Comparison of ENCODE assay signal across 18 cellular contexts in the genomic region with DNA sequence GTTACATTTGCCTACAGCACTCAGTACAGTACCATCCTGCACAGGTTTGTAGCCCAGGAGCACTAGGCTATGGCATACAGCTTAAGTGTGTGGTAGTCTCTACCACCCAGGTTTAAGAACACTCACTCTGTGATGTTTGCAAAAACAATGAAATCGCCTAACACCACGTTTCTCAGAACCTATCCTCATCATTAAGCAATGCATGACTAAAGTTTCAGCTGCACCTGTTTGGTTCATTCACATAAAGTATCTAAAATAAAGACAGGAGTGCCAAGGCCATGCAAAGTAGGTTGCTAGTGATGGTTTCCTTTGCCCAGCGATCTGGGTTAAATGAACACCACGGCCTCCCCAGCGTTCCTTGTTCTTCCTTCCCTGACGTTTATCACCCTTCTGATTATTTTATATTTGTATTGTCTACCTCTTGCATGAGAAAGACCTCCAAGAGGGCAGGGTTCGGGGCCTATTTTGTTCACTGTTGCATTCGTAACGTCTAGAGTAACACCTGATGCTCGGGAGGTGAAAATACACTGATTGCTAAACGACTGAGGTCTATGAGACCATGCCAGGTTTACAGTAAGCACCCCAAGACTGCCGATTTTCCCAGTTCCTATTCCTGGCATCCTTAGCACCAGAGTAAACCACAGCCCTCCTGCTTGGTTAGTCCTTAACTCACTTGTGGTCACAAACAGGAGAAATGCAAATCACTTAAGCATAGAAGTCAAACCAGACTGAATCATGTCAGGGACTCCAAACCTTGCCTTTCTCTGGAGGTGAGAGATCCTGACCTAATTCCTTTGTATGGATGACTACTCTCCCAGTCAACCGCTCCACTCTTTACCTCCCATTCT.
DNase-seq lines count a peak whose midpoint lies in the region; ATAC-seq and TF ChIP-seq lines count a peak whose summit lies in the region.
"Had no signal": no experiment of that assay in that cellular context is flagged by ENCODE, and none has a peak within 500 bp of the region (broad histone marks: within the 10 kb centered on the region; RNA-seq: fewer than 3 reads in every experiment).

No MANE protein-coding gene starts in this region.

- no peaks in the 10 kb centered on the region for H3K36me3 ChIP-seq in KMS-11 (ENCODE audit: insufficient read depth)
- no peaks in the 10 kb centered on the region for H3K36me3 ChIP-seq in naive thymus-derived CD4-positive, alpha-beta T cell (ENCODE audit: control insufficient read depth in 2 of 3, insufficient read depth in 3 of 3, low read length in 3 of 3)
- H3K36me3 ChIP-seq: gastrocnemius medialis, upper lobe of right lung had no signal

- DNase-seq in Daoy (ENCODE audit: low read depth): peak; percentile 27
- peak; percentile 38 for DNase-seq in germinal center (ENCODE audit: low spot score)
- DNase-seq in dedifferentiated amniotic fluid mesenchymal stem cell (ENCODE audit: extremely low spot score): no peak
- DNase-seq in NCI-H1048 (lab: John Stamatoyannopoulos, UW): no peak
- no peak for DNase-seq in naive thymus-derived CD4-positive, alpha-beta T cell
- no peak for DNase-seq in substantia nigra (lab: John Stamatoyannopoulos, UW)
- DNase-seq: anterior cingulate cortex; CD8-positive, alpha-beta memory T cell; gastrocnemius medialis; naive thymus-derived CD8-positive, alpha-beta T cell; NCI-H1930; NCI-H510A; OCI-M1; stimulated activated naive CD8-positive, alpha-beta T cell treated with anti-CD3 and anti-CD28 coated beads, Interleukin-15, Interleukin-2, amounts not matched to agents 100 U/mL and 50 U/mL, for 24 hours; upper lobe of right lung had no signal

- peaks cover 0 to 4% (median 0%) of the 10 kb centered on the region in 11 donors for H3K9me3 Mint-ChIP-seq in naive thymus-derived CD4-positive, alpha-beta T cell
- H3K9me3 Mint-ChIP-seq: CD8-positive, alpha-beta memory T cell; naive thymus-derived CD8-positive, alpha-beta T cell had no signal

- H3K79me2 ChIP-seq in KMS-11 (ENCODE audit: insufficient read depth, low read depth): peaks cover 45% of the 10 kb centered on the region

- peak overlapping the region; percentile 90 for H3K9ac ChIP-seq in KMS-11

- no peaks in the 10 kb centered on the region for H4K20me1 ChIP-seq in KMS-11 (ENCODE audit: insufficient read depth)

- no peak overlapping the region for H3K27ac Mint-ChIP-seq in naive thymus-derived CD4-positive, alpha-beta T cell
- H3K27ac Mint-ChIP-seq: CD8-positive, alpha-beta memory T cell had no signal

- POLR2A ChIA-PET in naive thymus-derived CD4-positive, alpha-beta T cell (lab: Charles Lee): interaction anchor here (0.6 kb wide), 1 partner anchor 90 kb away, joined by 4 read pairs; no protein-coding TSS in a partner anchor

- ATAC-seq in naive thymus-derived CD4-positive, alpha-beta T cell: no peak
- ATAC-seq: activated CD4-positive, CD25-positive, alpha-beta regulatory T cell treated with anti-CD3 and anti-CD28 coated beads, Interleukin-2, amount 50 U/mL, for 24 hours; gastrocnemius medialis; naive thymus-derived CD8-positive, alpha-beta T cell; stimulated activated naive CD8-positive, alpha-beta T cell treated with anti-CD3 and anti-CD28 coated beads, Interleukin-15, Interleukin-2, amounts not matched to agents 100 U/mL and 50 U/mL, for 24 hours; upper lobe of right lung had no signal

- peaks cover 0 to 14% (median 0%) of the 10 kb centered on the region in 5 donors for H3K36me3 Mint-ChIP-seq in naive thymus-derived CD4-positive, alpha-beta T cell
- H3K36me3 Mint-ChIP-seq: naive thymus-derived CD8-positive, alpha-beta T cell had no signal

- peak; percentile 1 for TF ChIP-seq POLR2A in GM19099 (IDR thresholded peaks at IDR 0.05; ENCODE audit: extremely low read depth, insufficient read length, low read depth)

- H3K27me3 Mint-ChIP-seq in naive thymus-derived CD4-positive, alpha-beta T cell: peaks cover 5 to 25% (median 7%) of the 10 kb centered on the region in 5 donors

- CTCF ChIA-PET in naive thymus-derived CD4-positive, alpha-beta T cell (lab: Charles Lee): interaction anchor here (0.7 to 1.8 kb wide), 2 partner anchors 55 to 425 kb away, joined by 3 to 4 read pairs; no protein-coding TSS in a partner anchor

- no peak for TF ChIP-seq CTCF in KMS-11 (conservative IDR thresholded peaks at IDR 0.05; ENCODE audit: low read depth, low read length)

- intact Hi-C loops in naive thymus-derived CD4-positive, alpha-beta T cell (cut with micrococcal nuclease): no loop called here

- peak overlapping the region; percentile 82 for H3K27ac ChIP-seq in KMS-11
- H3K27ac ChIP-seq in naive thymus-derived CD4-positive, alpha-beta T cell (ENCODE audit: low read depth, low read length): no peak overlapping the region
- H3K27ac ChIP-seq in substantia nigra (ENCODE audit: low read depth, low read length, poor library complexity, severe bottlenecking): no peak overlapping the region
- H3K27ac ChIP-seq: gastrocnemius medialis, upper lobe of right lung had no signal

- H3K4me1 ChIP-seq in KMS-11 (ENCODE audit: low read depth, poor library complexity, severe bottlenecking): peaks cover 60% of the 10 kb centered on the region
- peaks cover 7 to 14% of the 10 kb centered on the region in 2 donors for H3K4me1 ChIP-seq in naive thymus-derived CD4-positive, alpha-beta T cell (ENCODE audit: control insufficient read depth in 2 of 2, insufficient read depth in 2 of 2, low read length in 2 of 2)

- H2AFZ ChIP-seq in KMS-11 (ENCODE audit: low read depth): no peak overlapping the region

- no peaks in the 10 kb centered on the region for H3K27me3 ChIP-seq in KMS-11 (ENCODE audit: insufficient read depth, low read depth)
- H3K27me3 ChIP-seq in naive thymus-derived CD4-positive, alpha-beta T cell (ENCODE audit: control insufficient read depth in 2 of 2, insufficient read depth in 2 of 2, low read length in 2 of 2): peaks cover 0 to 2% of the 10 kb centered on the region in 2 donors
- H3K27me3 ChIP-seq: gastrocnemius medialis, upper lobe of right lung had no signal

- no peaks in the 10 kb centered on the region for H3K9me3 ChIP-seq in naive thymus-derived CD4-positive, alpha-beta T cell (ENCODE audit: control insufficient read depth in 2 of 3, low read length in 3 of 3)
- H3K9me3 ChIP-seq: gastrocnemius medialis, upper lobe of right lung had no signal

- no peak overlapping the region for H3K4me3 ChIP-seq in KMS-11 (IDR thresholded peaks at IDR 0.05; ENCODE audit: insufficient read depth, low read depth, low read length)
- no peak overlapping the region for H3K4me3 ChIP-seq in naive thymus-derived CD4-positive, alpha-beta T cell (ENCODE audit: low read length)
- H3K4me3 ChIP-seq: gastrocnemius medialis, upper lobe of right lung had no signal

- peak overlapping the region in 1 of 10 donors; percentile 17 for H3K4me3 Mint-ChIP-seq in naive thymus-derived CD4-positive, alpha-beta T cell

- peak overlapping the region; percentile 76 for H3K4me2 ChIP-seq in KMS-11

- H3K4me1 Mint-ChIP-seq in naive thymus-derived CD4-positive, alpha-beta T cell: peaks cover 16 to 31% (median 20%) of the 10 kb centered on the region in 7 donors

Comparison
In these comparisons a context has a peak if more than half of its experiments do, and no peak if none do; other contexts are left out.
1. DNase-seq: peak in Daoy (single experiment) and germinal center (single experiment); none in dedifferentiated amniotic fluid mesenchymal stem cell (single experiment), NCI-H1048 (single experiment), naive thymus-derived CD4-positive, alpha-beta T cell (0 of 9) and substantia nigra (0 of 49).